8 cellular contexts compared by ENCODE assay signal in the genomic region with DNA sequence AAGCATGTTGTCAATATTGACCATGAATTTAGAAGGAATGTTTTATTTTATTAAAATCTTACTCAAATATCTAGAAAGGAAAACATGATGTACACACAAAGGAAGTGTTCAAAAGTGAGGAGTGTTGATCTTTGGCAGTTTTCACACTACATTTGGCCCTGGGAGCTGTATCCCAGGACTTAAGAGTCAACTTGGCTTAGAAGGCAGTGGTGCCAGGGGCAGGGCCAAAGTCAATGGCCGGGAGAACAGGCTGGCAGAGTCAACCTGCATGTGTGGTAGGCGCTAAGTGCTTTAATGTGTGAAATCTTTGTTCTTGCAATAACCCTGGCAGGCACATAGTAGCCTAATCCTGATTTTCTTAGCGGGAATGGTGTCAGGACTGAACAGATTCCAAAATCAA.
"Had no signal": no experiment of that assay in that cellular context is flagged by ENCODE, and none has a peak within 500 bp of the region (broad histone marks: within the 10 kb centered on the region; RNA-seq: fewer than 3 reads in every experiment).

No MANE protein-coding gene starts in this region.

- H3K27ac ChIP-seq: HL-60 had no signal

- DNase-seq: H9, HCEC 1CT, KBM-7 had no signal

- FAIRE-seq: H1, H54, HepG2 had no signal

- H3K4me2 ChIP-seq: GM23338 had no signal

- H2AFZ ChIP-seq: GM23338 had no signal

- H3K4me3 ChIP-seq: GM23338 had no signal
